Comparison of ENCODE assay signal across 3 cellular contexts in genomic region chr1:15542685-15543588, GRCh38.
TF ChIP-seq lines count a peak whose summit lies in the region.

No MANE protein-coding gene starts in this region.

TF ChIP-seq in HepG2, 621 proteins besides CTCF, POLR2A, EP300 and RAD21:
- TF ChIP-seq ZGPAT (CRISPR knock-in tag; IDR thresholded peaks at IDR 0.05): no peak
- no peak for TF ChIP-seq ZNF160 (CRISPR knock-in tag; IDR thresholded peaks at IDR 0.05)
- TF ChIP-seq PAF1 (CRISPR knock-in tag; IDR thresholded peaks at IDR 0.05): no peak
- no peak for TF ChIP-seq DPF2 (CRISPR knock-in tag; IDR thresholded peaks at IDR 0.05; ENCODE audit: borderline replicate concordance, low read depth)
- TF ChIP-seq ZNF121 (CRISPR knock-in tag; IDR thresholded peaks at IDR 0.05): peak; percentile 73

TF ChIP-seq in K562, 482 proteins besides CTCF, POLR2A, EP300 and RAD21 (continues in another document):
- TF ChIP-seq ZSCAN32 (CRISPR knock-in tag; IDR thresholded peaks at IDR 0.05) (no peak), NRF1 (conservative IDR thresholded peaks at IDR 0.05 in 1 of 2, IDR thresholded peaks at IDR 0.05 in 1 of 2) (peak in 1 of 2 experiments; percentile 29; a peak in 3 of 4 replicates), TFAP4 (CRISPR knock-in tag; IDR thresholded peaks at IDR 0.05; ENCODE audit: borderline replicate concordance) (peak; percentile 44; the same call in 1 of the 2 replicates), ID3 (CRISPR knock-in tag; IDR thresholded peaks at IDR 0.05) (no peak), ID3 (tag; IDR thresholded peaks at IDR 0.05) (peak; percentile 14; the same call in 1 of the 2 replicates), CSDE1 (IDR thresholded peaks at IDR 0.05) (0 out of 4 replicates have a peak, but pooled peaks of 1 of the 2 experiments have one; percentile 16), TAF7 (tag; IDR thresholded peaks at IDR 0.05) (no peak), ARID2 (IDR thresholded peaks at IDR 0.05) (0 out of 2 replicates have a peak, but pooled peaks have one; percentile 7), FOXA3 (CRISPR knock-in tag; conservative IDR thresholded peaks at IDR 0.05 in 1 of 2, IDR thresholded peaks at IDR 0.05 in 1 of 2) (0 out of 4 replicates have a peak, but pooled peaks of 1 of the 2 experiments have one; percentile 21), ZNF24 (IDR thresholded peaks at IDR 0.05) (peak; percentile 19; the same call in 1 of the 2 replicates), HDGF (IDR thresholded peaks at IDR 0.05) (peak; percentile 72; the same call in 1 of the 2 replicates), BCOR (IDR thresholded peaks at IDR 0.05) (peak; percentile 88), GABPB2 (CRISPR knock-in tag; conservative IDR thresholded peaks at IDR 0.05) (0 out of 2 replicates have a peak, but pooled peaks have one; percentile 38), CEBPB (tag; IDR thresholded peaks at IDR 0.05) (0 out of 2 replicates have a peak, but pooled peaks have one; percentile 21), CBX3 (IDR thresholded peaks at IDR 0.05; ENCODE audit: borderline replicate concordance in 1 of 2, low read length in 2 of 2) (peak in 1 of 2 experiments; percentile 22; a peak in 1 of 3 replicates), ZNF280A (IDR thresholded peaks at IDR 0.05; ENCODE audit: low read depth, partially characterized antibody) (peak; percentile 8), HNRNPLL (IDR thresholded peaks at IDR 0.05; ENCODE audit: low read depth, low read length, poor library complexity, severe bottlenecking) (no peak), KDM4B (IDR thresholded peaks at IDR 0.05; ENCODE audit: borderline replicate concordance in 2 of 2, low read depth in 1 of 2) (peak; percentile 35 to 95; a peak in 1 of 4 replicates), ZKSCAN1 (IDR thresholded peaks at IDR 0.05; ENCODE audit: low read depth, low read length) (peak; percentile 90)

TF ChIP-seq in HEK293T, 16 proteins besides CTCF, POLR2A, EP300 and RAD21:
- TF ChIP-seq SUZ12 (IDR thresholded peaks at IDR 0.05) (no peak), FOXK2 (IDR thresholded peaks at IDR 0.05) (no peak), PKNOX1 (IDR thresholded peaks at IDR 0.05) (no peak)
TF ChIP-seq in HEK293T: peak in this region for 0.
